Comparison of ENCODE assay signal across 20 cellular contexts in genomic region chr11:80958966-80959365, GRCh38.
DNase-seq lines count a peak whose midpoint lies in the region; TF ChIP-seq lines count a peak whose summit lies in the region.
"Had no signal": no experiment of that assay in that cellular context is flagged by ENCODE, and none has a peak within 500 bp of the region (broad histone marks: within the 10 kb centered on the region; RNA-seq: fewer than 3 reads in every experiment).

No MANE protein-coding gene starts in this region.

- H3K23ac ChIP-seq in mesenchymal stem cell (ENCODE audit: low read length in 2 of 2), result no peak overlapping the region

- no peak overlapping the region for H3K4ac ChIP-seq in mesenchymal stem cell (ENCODE audit: low read depth in 1 of 2, low read length in 2 of 2)

- no peak overlapping the region for H2AFZ ChIP-seq in ACC112 (ENCODE audit: low read length, unreplicated experiment)
- H2AFZ ChIP-seq in mesenchymal stem cell (ENCODE audit: low read depth, low read length), result no peak overlapping the region

- no peak overlapping the region for H3K27ac Mint-ChIP-seq in activated T-helper 1 cell treated with anti-CD3 and anti-CD28 coated beads, Interleukin-12 subunit alpha, Interleukin-12 subunit beta, Interleukin-2, Interleukin-4 antibody, amounts not matched to agents 30 ng/mL and 10 ng/mL and 1 ng/mL, durations not matched to agents 14 hours and 24 hours and 36 hours
- H3K27ac Mint-ChIP-seq: CD4-positive, CD25-positive, alpha-beta regulatory T cell had no signal

- no peaks in the 10 kb centered on the region for H3K9me3 ChIP-seq in mesenchymal stem cell (ENCODE audit: control insufficient read depth, low read length)
- H3K9me3 ChIP-seq: BE2C, Peyer's patch, SJSA1 had no signal

- H3K27ac ChIP-seq in ACC112 (ENCODE audit: low read depth, low read length) (peak overlapping the region; percentile 86), mesenchymal stem cell (ENCODE audit: low read length, poor library complexity, severe bottlenecking) (no peak overlapping the region)
- H3K27ac ChIP-seq: KMS-11, Peyer's patch, SJSA1 had no signal

- no peak overlapping the region for H2BK120ac ChIP-seq in mesenchymal stem cell (ENCODE audit: low read depth, low read length)

- peaks cover 16% of the 10 kb centered on the region for H3K9me3 Mint-ChIP-seq in activated T-helper 1 cell treated with anti-CD3 and anti-CD28 coated beads, Interleukin-12 subunit alpha, Interleukin-12 subunit beta, Interleukin-2, Interleukin-4 antibody, amounts not matched to agents 30 ng/mL and 10 ng/mL and 1 ng/mL, durations not matched to agents 14 hours and 24 hours and 36 hours

- no peaks in the 10 kb centered on the region for H3K36me3 ChIP-seq in ACC112 (ENCODE audit: insufficient read depth, low read length)
- no peaks in the 10 kb centered on the region for H3K36me3 ChIP-seq in mesenchymal stem cell (ENCODE audit: control insufficient read depth in 1 of 2, insufficient read depth in 2 of 2, low read depth in 1 of 2, low read length in 2 of 2)
- H3K36me3 ChIP-seq: BE2C, Peyer's patch, SJSA1 had no signal

- no peak overlapping the region for H2BK5ac ChIP-seq in mesenchymal stem cell (ENCODE audit: low read depth, low read length, poor library complexity, severe bottlenecking)

- H3K4me1 Mint-ChIP-seq in activated T-helper 1 cell treated with anti-CD3 and anti-CD28 coated beads, Interleukin-12 subunit alpha, Interleukin-12 subunit beta, Interleukin-2, Interleukin-4 antibody, amounts not matched to agents 30 ng/mL and 10 ng/mL and 1 ng/mL, durations not matched to agents 14 hours and 24 hours and 36 hours (ENCODE audit: low read depth), result no peaks in the 10 kb centered on the region
- H3K4me1 Mint-ChIP-seq: CD4-positive, CD25-positive, alpha-beta regulatory T cell had no signal

- DNase-seq in NCI-H460 (ENCODE audit: extremely low read depth, low read depth), result peak; percentile 6
- DNase-seq in choroid plexus epithelial cell (ENCODE audit: low read depth), result peak; percentile 5
- DNase-seq in mesenchymal stem cell, result no peak
- DNase-seq in anterior cingulate cortex (lab: John Stamatoyannopoulos, UW), result no peak
- DNase-seq in activated CD8-positive, alpha-beta memory T cell treated with anti-CD3 and anti-CD28 coated beads, Interleukin-2, amount 50 U/mL, for 4 hours, result no peak
- no peak for DNase-seq in activated T-helper 1 cell treated with anti-CD3 and anti-CD28 coated beads, Interleukin-12 subunit alpha, Interleukin-12 subunit beta, Interleukin-2, Interleukin-4 antibody, amounts not matched to agents 30 ng/mL and 10 ng/mL and 1 ng/mL, durations not matched to agents 14 hours and 24 hours and 36 hours (ENCODE audit: low spot score)
- DNase-seq: BE2C; CD4-positive, CD25-positive, alpha-beta regulatory T cell; EL; GF-D8; NCI-H1105; NCI-H146; NCI-H2029; NCI-H2227 treated with DMSO at 0.1 percent for 48 hours; NCI-H510A treated with DMSO at 0.1 percent for 48 hours; NCI-H82; Peyer's patch had no signal

- H4K8ac ChIP-seq in mesenchymal stem cell (ENCODE audit: low read length), result no peak overlapping the region

- no peak overlapping the region for H2BK15ac ChIP-seq in mesenchymal stem cell (ENCODE audit: low read depth, poor library complexity, severe bottlenecking)

- H3K36me3 Mint-ChIP-seq in activated T-helper 1 cell treated with anti-CD3 and anti-CD28 coated beads, Interleukin-12 subunit alpha, Interleukin-12 subunit beta, Interleukin-2, Interleukin-4 antibody, amounts not matched to agents 30 ng/mL and 10 ng/mL and 1 ng/mL, durations not matched to agents 14 hours and 24 hours and 36 hours (ENCODE audit: low read depth), result no peaks in the 10 kb centered on the region
- H3K36me3 Mint-ChIP-seq: CD4-positive, CD25-positive, alpha-beta regulatory T cell had no signal

- no peak overlapping the region for H3K14ac ChIP-seq in mesenchymal stem cell (ENCODE audit: low read length in 2 of 2)

- WGBS in mesenchymal stem cell, result 95% methylated on average over 2 of the region's 4 CpGs

- H3K4me3 Mint-ChIP-seq in activated T-helper 1 cell treated with anti-CD3 and anti-CD28 coated beads, Interleukin-12 subunit alpha, Interleukin-12 subunit beta, Interleukin-2, Interleukin-4 antibody, amounts not matched to agents 30 ng/mL and 10 ng/mL and 1 ng/mL, durations not matched to agents 14 hours and 24 hours and 36 hours, result no peak overlapping the region
- H3K4me3 Mint-ChIP-seq: CD4-positive, CD25-positive, alpha-beta regulatory T cell had no signal

- peaks cover 23% of the 10 kb centered on the region for H3K4me1 ChIP-seq in ACC112 (ENCODE audit: control insufficient read depth, insufficient read depth, low read length, unreplicated experiment)
- no peaks in the 10 kb centered on the region for H3K4me1 ChIP-seq in mesenchymal stem cell (ENCODE audit: control insufficient read depth, insufficient read depth, low read depth, low read length)
- H3K4me1 ChIP-seq: BE2C, Peyer's patch, SJSA1 had no signal

- H3K27me3 Mint-ChIP-seq in activated T-helper 1 cell treated with anti-CD3 and anti-CD28 coated beads, Interleukin-12 subunit alpha, Interleukin-12 subunit beta, Interleukin-2, Interleukin-4 antibody, amounts not matched to agents 30 ng/mL and 10 ng/mL and 1 ng/mL, durations not matched to agents 14 hours and 24 hours and 36 hours (ENCODE audit: insufficient read depth), result no peaks in the 10 kb centered on the region
- H3K27me3 Mint-ChIP-seq: CD4-positive, CD25-positive, alpha-beta regulatory T cell had no signal

- no peaks in the 10 kb centered on the region for H3K79me1 ChIP-seq in mesenchymal stem cell (replicated peaks; ENCODE audit: low read length, poor library complexity, severe bottlenecking)

- no peak overlapping the region for H2AK5ac ChIP-seq in mesenchymal stem cell (ENCODE audit: low read length, severe bottlenecking)

- no peak for TF ChIP-seq CTCF in choroid plexus epithelial cell (conservative IDR thresholded peaks at IDR 0.05; ENCODE audit: low read depth, low read length)

- H3K27me3 ChIP-seq in ACC112 (ENCODE audit: insufficient read depth, low read length), result no peaks in the 10 kb centered on the region
- no peaks in the 10 kb centered on the region for H3K27me3 ChIP-seq in mesenchymal stem cell (ENCODE audit: control insufficient read depth in 1 of 2, insufficient read depth in 1 of 2, low read length in 2 of 2)
- H3K27me3 ChIP-seq: BE2C, Peyer's patch, SJSA1 had no signal

- H3K4me3 ChIP-seq in ACC112 (ENCODE audit: low read depth, low read length) (no peak overlapping the region), choroid plexus epithelial cell (ENCODE audit: low read depth, low read length) (no peak overlapping the region), mesenchymal stem cell (ENCODE audit: insufficient read depth in 1 of 2, low read depth in 1 of 2, low read length in 2 of 2) (peak overlapping the region in 1 of 2 experiments; percentile 24)
- H3K4me3 ChIP-seq: Peyer's patch, SJSA1 had no signal

- H3K9ac ChIP-seq in mesenchymal stem cell (ENCODE audit: low read length), result peak overlapping the region; percentile 52
- H3K9ac ChIP-seq: KMS-11 had no signal

- no peak overlapping the region for H3K4me2 ChIP-seq in mesenchymal stem cell (ENCODE audit: low read length, poor library complexity, severe bottlenecking)
- H3K4me2 ChIP-seq: KMS-11 had no signal

- no peak overlapping the region for H3K18ac ChIP-seq in mesenchymal stem cell (ENCODE audit: low read depth in 1 of 2, low read length in 2 of 2)

- intact Hi-C loops in activated T-helper 1 cell treated with anti-CD3 and anti-CD28 coated beads, Interleukin-12 subunit alpha, Interleukin-12 subunit beta, Interleukin-2, Interleukin-4 antibody, amounts not matched to agents 30 ng/mL and 10 ng/mL and 1 ng/mL, durations not matched to agents 14 hours and 24 hours and 36 hours (cut with micrococcal nuclease), result no loop called here

- H4K91ac ChIP-seq in mesenchymal stem cell (ENCODE audit: low read length), result no peak overlapping the region

- no peaks in the 10 kb centered on the region for H3K79me2 ChIP-seq in ACC112 (ENCODE audit: control insufficient read depth, insufficient read depth, low read length, unreplicated experiment)

- H2BK12ac ChIP-seq in mesenchymal stem cell (ENCODE audit: low read length in 2 of 2), result no peak overlapping the region

Comparison
In these comparisons a context has a peak if more than half of its experiments do, and no peak if none do; other contexts are left out.
1. DNase-seq: peak in NCI-H460 (single experiment) and choroid plexus epithelial cell (single experiment); none in mesenchymal stem cell (single experiment), anterior cingulate cortex (0 of 58), activated CD8-positive, alpha-beta memory T cell treated with anti-CD3 and anti-CD28 coated beads, Interleukin-2, amount 50 U/mL, for 4 hours (single experiment) and activated T-helper 1 cell treated with anti-CD3 and anti-CD28 coated beads, Interleukin-12 subunit alpha, Interleukin-12 subunit beta, Interleukin-2, Interleukin-4 antibody, amounts not matched to agents 30 ng/mL and 10 ng/mL and 1 ng/mL, durations not matched to agents 14 hours and 24 hours and 36 hours (single experiment).